Comparison of ENCODE assay signal across 8 cellular contexts in the genomic region with DNA sequence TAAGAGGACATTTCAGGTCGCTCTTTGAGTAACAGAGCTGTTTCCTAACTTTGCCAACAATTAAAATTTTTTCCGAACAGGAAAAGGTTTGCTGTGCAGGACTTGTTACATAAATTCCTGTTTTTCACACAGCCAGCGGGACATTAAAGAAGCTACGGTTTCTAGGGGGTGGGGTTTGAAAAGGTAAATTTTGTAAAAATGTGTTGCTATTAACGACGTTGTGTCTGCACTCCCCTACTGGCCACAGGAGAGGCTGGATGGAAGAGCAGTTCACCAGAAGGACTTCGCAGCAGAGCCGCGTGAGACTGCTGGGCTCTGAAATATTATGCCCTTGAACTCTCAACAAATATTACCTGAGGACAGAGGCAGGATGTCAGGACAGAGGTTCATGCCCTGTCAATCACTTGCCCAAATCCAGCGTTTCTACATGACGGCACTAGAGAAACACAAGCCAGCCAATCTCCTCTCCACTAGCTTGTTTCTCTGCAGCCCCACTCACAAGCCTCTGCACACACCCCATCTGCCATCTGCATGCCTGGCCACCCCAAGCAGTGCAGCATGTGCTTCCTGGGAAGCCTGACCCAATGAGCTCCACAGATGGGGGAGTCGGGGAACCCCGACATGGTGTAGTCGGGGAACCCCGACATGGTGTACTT.
A peak's percentile ranks its signal among the peaks of the same experiment; 100 is the strongest.
DNase-seq lines count a peak whose midpoint lies in the region; ATAC-seq and TF ChIP-seq lines count a peak whose summit lies in the region.
"Had no signal": no experiment of that assay in that cellular context is flagged by ENCODE, and none has a peak within 500 bp of the region (broad histone marks: within the 10 kb centered on the region; RNA-seq: fewer than 3 reads in every experiment).

No MANE protein-coding gene starts in this region.

- H3K4me3 ChIP-seq in Loucy (ENCODE audit: low read length, poor library complexity, severe bottlenecking) (no peak overlapping the region), fibroblast of pulmonary artery (replicated peaks; ENCODE audit: low read depth, low read length) (no peak overlapping the region)

- H3K4me1 ChIP-seq in Loucy (ENCODE audit: insufficient read depth, low read length, poor library complexity, severe bottlenecking) = peaks cover 10% of the 10 kb centered on the region

- H3K9me3 ChIP-seq in Loucy (ENCODE audit: insufficient read depth, low read depth, low read length) = no peaks in the 10 kb centered on the region

- H4K20me1 ChIP-seq in Loucy (ENCODE audit: insufficient read depth, low read length, poor library complexity, severe bottlenecking) = peaks cover 20% of the 10 kb centered on the region

- no peak overlapping the region for H3K4me2 ChIP-seq in Loucy (ENCODE audit: low read depth, low read length, poor library complexity, severe bottlenecking)

- ATAC-seq in GM18907 (IDR thresholded peaks at IDR 0.05; ENCODE audit: unreplicated experiment) (peak; percentile 56), sciatic nerve (peak; percentile 36), HG02970 (IDR thresholded peaks at IDR 0.05; ENCODE audit: low FRiP score, unreplicated experiment) (no peak)

- intact Hi-C loops in sciatic nerve (cut with DNase I) = no loop called here

- no peak overlapping the region for H3K9ac ChIP-seq in Loucy (ENCODE audit: low read depth, low read length, poor library complexity, severe bottlenecking)

- H3K27me3 ChIP-seq in Loucy (ENCODE audit: insufficient read depth, low read length, poor library complexity, severe bottlenecking) = peaks cover 9% of the 10 kb centered on the region

- DNase-seq in fibroblast of pulmonary artery (ENCODE audit: low read depth) (peak; percentile 34), sciatic nerve (ENCODE audit: low spot score) (no peak), DMS79 (lab: John Stamatoyannopoulos, UW) (no peak)
- no peak for DNase-seq in stimulated activated CD4-positive, alpha-beta T cell treated with anti-CD3 and anti-CD28 coated beads, Interleukin-2, amount 100 ng/mL, for 48 hours
- DNase-seq: NCI-H526 had no signal

- no peak overlapping the region for H2AFZ ChIP-seq in Loucy (ENCODE audit: low read length)

- peak; percentile 25; the same call in 1 of the 2 replicates for TF ChIP-seq CTCF in Loucy (conservative IDR thresholded peaks at IDR 0.05; ENCODE audit: low read length)
- peak; percentile 28 for TF ChIP-seq CTCF in fibroblast of pulmonary artery (IDR thresholded peaks at IDR 0.05; ENCODE audit: low read length, missing control alignments)

- H3K79me2 ChIP-seq in Loucy (ENCODE audit: insufficient read depth, low read length) = no peaks in the 10 kb centered on the region; the same call in 1 of the 2 replicates

- H3K36me3 ChIP-seq in Loucy (ENCODE audit: insufficient read depth, low read length) = peaks cover 6% of the 10 kb centered on the region; the same call in 1 of the 2 replicates

- no peaks in the 10 kb centered on the region for H3K9me2 ChIP-seq in Loucy (replicated peaks; ENCODE audit: low read depth, low read length)

- no peaks in the 10 kb centered on the region for H3F3A ChIP-seq in Loucy (ENCODE audit: low read depth)
